In genomic region chr11:5307256-5308019, GRCh38 we compare ENCODE assay signal across 1 cellular context.
TF ChIP-seq lines count a peak whose summit lies in the region.

No MANE protein-coding gene starts in this region.

TF ChIP-seq in K562, 482 proteins besides CTCF, POLR2A, EP300 and RAD21:
- TF ChIP-seq SLC30A9 (CRISPR knock-in tag; IDR thresholded peaks at IDR 0.05) (no peak), PCBP2 (IDR thresholded peaks at IDR 0.05; ENCODE audit: low read depth, low read length, poor library complexity, severe bottlenecking) (peak; percentile 83), HSF4 (CRISPR knock-in tag; IDR thresholded peaks at IDR 0.05; ENCODE audit: borderline replicate concordance) (no peak), U2AF1 (optimal IDR thresholded peaks at IDR 0.05; ENCODE audit: low read depth, low read length) (peak; percentile 66), POU5F1 (IDR thresholded peaks at IDR 0.05; ENCODE audit: borderline replicate concordance, low read depth, low read length, partially characterized antibody) (no peak), HNRNPK (IDR thresholded peaks at IDR 0.05; ENCODE audit: low read depth, low read length, poor library complexity, severe bottlenecking) (peak; percentile 75), PCBP1 (IDR thresholded peaks at IDR 0.05; ENCODE audit: low read depth, low read length, poor library complexity, severe bottlenecking) (peak; percentile 65), KAT8 (IDR thresholded peaks at IDR 0.05; ENCODE audit: low read depth) (no peak), SRSF9 (IDR thresholded peaks at IDR 0.05; ENCODE audit: borderline replicate concordance, low read depth, low read length) (no peak), SMARCA5 (IDR thresholded peaks at IDR 0.05) (no peak), KDM1A (IDR thresholded peaks at IDR 0.05) (peak in 1 of 2 experiments; percentile 28; a peak in 1 of 4 replicates), ZNF311 (CRISPR knock-in tag; IDR thresholded peaks at IDR 0.05) (no peak), MXI1 (IDR thresholded peaks at IDR 0.05; ENCODE audit: low read depth, low read length) (no peak), NFYB (IDR thresholded peaks at IDR 0.05; ENCODE audit: extremely low read depth, insufficient read length) (no peak), MCM7 (IDR thresholded peaks at IDR 0.05) (no peak), ZBTB1 (CRISPR knock-in tag; IDR thresholded peaks at IDR 0.05; ENCODE audit: borderline replicate concordance, low read depth) (no peak)
- TF ChIP-seq, protein P1, sequence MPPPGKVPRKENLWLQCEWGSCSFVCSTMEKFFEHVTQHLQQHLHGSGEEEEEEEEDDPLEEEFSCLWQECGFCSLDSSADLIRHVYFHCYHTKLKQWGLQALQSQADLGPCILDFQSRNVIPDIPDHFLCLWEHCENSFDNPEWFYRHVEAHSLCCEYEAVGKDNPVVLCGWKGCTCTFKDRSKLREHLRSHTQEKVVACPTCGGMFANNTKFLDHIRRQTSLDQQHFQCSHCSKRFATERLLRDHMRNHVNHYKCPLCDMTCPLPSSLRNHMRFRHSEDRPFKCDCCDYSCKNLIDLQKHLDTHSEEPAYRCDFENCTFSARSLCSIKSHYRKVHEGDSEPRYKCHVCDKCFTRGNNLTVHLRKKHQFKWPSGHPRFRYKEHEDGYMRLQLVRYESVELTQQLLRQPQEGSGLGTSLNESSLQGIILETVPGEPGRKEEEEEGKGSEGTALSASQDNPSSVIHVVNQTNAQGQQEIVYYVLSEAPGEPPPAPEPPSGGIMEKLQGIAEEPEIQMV (tag; conservative IDR thresholded peaks at IDR 0.05; ENCODE audit: low read depth) = no peak
